Comparison of ENCODE assay signal across 9 cellular contexts in the genomic region with DNA sequence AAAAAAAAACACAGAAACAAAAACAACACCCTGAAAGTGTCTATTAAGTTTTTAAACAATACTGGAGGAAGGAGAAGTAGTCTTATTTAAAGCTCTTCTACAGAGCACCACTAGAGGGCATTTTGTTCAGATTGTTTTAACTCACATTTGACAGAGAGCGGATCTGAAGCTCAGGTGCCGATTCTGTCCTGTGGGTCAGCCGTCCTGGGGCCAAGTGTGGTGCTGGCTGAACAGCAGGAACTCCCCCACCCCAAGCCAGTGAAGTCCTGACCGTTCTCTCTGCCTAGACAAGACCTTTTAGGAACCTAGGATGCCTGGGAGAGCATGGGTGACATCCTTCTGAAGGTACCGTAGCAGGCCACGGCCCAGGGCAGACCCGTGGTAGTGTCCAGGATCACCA. TPM values are rescaled to one million over a fixed set of nuclear protein-coding genes. Genes with fewer than 3 reads are reported as not detected.
A peak's percentile ranks its signal among the peaks of the same experiment; 100 is the strongest.
DNase-seq lines count a peak whose midpoint lies in the region; ATAC-seq, FAIRE-seq and TF ChIP-seq lines count a peak whose summit lies in the region.
"Had no signal": no experiment of that assay in that cellular context is flagged by ENCODE, and none has a peak within 500 bp of the region (broad histone marks: within the 10 kb centered on the region; RNA-seq: fewer than 3 reads in every experiment).

No MANE protein-coding gene starts in this region.

- TF ChIP-seq CTCF in BE2C (IDR thresholded peaks at IDR 0.05; ENCODE audit: low read depth, low read length) (peak; percentile 62), brain microvascular endothelial cell (IDR thresholded peaks at IDR 0.05; ENCODE audit: low read depth, low read length, missing control alignments) (peak; percentile 61), right lobe of liver (IDR thresholded peaks at IDR 0.05) (peak; percentile 38 to 61 (median 54))

- H3K9me3 ChIP-seq in BE2C (no peaks in the 10 kb centered on the region), right lobe of liver (no peaks in the 10 kb centered on the region)

- FAIRE-seq in GM12892 (lab: Jason Lieb, UNC): peak; percentile 36

- WGBS in right lobe of liver (ENCODE audit: insufficient coverage, low coverage, low lambda C conversion rate, missing lambda C conversion rate): 14% methylated on average over 3 of the region's 7 CpGs

- intact Hi-C loops in right lobe of liver (cut with DNase I): no loop called here

- peaks cover 49% of the 10 kb centered on the region for H3K36me3 ChIP-seq in BE2C
- peaks cover 40% of the 10 kb centered on the region for H3K36me3 ChIP-seq in brain microvascular endothelial cell (replicated peaks)
- H3K36me3 ChIP-seq in right lobe of liver: peaks cover 3 to 36% (median 12%) of the 10 kb centered on the region in 4 donors

- DNase-seq in BE2C (no peak), GM12892 (ENCODE audit: insufficient read length) (no peak), NCI-H526 treated with DMSO at 0.1 percent for 48 hours (lab: John Stamatoyannopoulos, UW) (peak; percentile 21), brain microvascular endothelial cell (no peak), right lobe of liver (peak in 1 of 3 donors; percentile 35), substantia nigra (lab: John Stamatoyannopoulos, UW) (no peak)
- DNase-seq in stimulated activated naive CD8-positive, alpha-beta T cell treated with anti-CD3 and anti-CD28 coated beads, Interleukin-15, Interleukin-2, amounts not matched to agents 100 U/mL and 50 U/mL, for 24 hours: no peak

- no peak for TF ChIP-seq POLR2A in GM12892 (IDR thresholded peaks at IDR 0.05; ENCODE audit: low read depth, low read length)
- no peak for TF ChIP-seq POLR2A in right lobe of liver (IDR thresholded peaks at IDR 0.05)

- in situ Hi-C loops in brain microvascular endothelial cell (cut with HindIII; ENCODE audit: low pct_ligation_motif_present, low sequenced_read_pairs): no loop called here

- no peak overlapping the region for H3K4me3 ChIP-seq in BE2C (ENCODE audit: low read depth, low read length)
- no peak overlapping the region for H3K4me3 ChIP-seq in brain microvascular endothelial cell (ENCODE audit: low read depth, low read length)
- H3K4me3 ChIP-seq in right lobe of liver: no peak overlapping the region
- H3K4me3 ChIP-seq: tibial artery had no signal

- H3K27ac ChIP-seq in brain microvascular endothelial cell (no peak overlapping the region), right lobe of liver (no peak overlapping the region), substantia nigra (ENCODE audit: low read depth, low read length, poor library complexity, severe bottlenecking) (no peak overlapping the region)
- H3K27ac ChIP-seq: tibial artery had no signal

- peak; percentile 19 to 45 (median 42) for ATAC-seq in right lobe of liver
- no peak for ATAC-seq in GM21786 (IDR thresholded peaks at IDR 0.05; ENCODE audit: unreplicated experiment)
- ATAC-seq in stimulated activated naive CD8-positive, alpha-beta T cell treated with anti-CD3 and anti-CD28 coated beads, Interleukin-15, Interleukin-2, amounts not matched to agents 100 U/mL and 50 U/mL, for 24 hours: no peak

- peaks cover 2% of the 10 kb centered on the region; the same call in 1 of the 2 replicates for H3K4me1 ChIP-seq in BE2C
- peaks cover 0 to 13% (median 6%) of the 10 kb centered on the region in 4 donors for H3K4me1 ChIP-seq in right lobe of liver

- H3K27me3 ChIP-seq in BE2C: no peaks in the 10 kb centered on the region
- no peaks in the 10 kb centered on the region for H3K27me3 ChIP-seq in brain microvascular endothelial cell (replicated peaks)
- no peaks in the 10 kb centered on the region for H3K27me3 ChIP-seq in right lobe of liver
- H3K27me3 ChIP-seq: tibial artery had no signal

RNA-seq across cellular contexts. Expression of gene EXOC3, which starts 3.9 kb away (rescaled TPM):
- polyA plus RNA-seq in BE2C (2012; ENCODE audit: insufficient read depth, insufficient read length, low read depth): 111 TPM
- polyA plus RNA-seq in GM12892 (2012; ENCODE audit: missing spikeins): 27.5 TPM
- 10 to 100 TPM; 14.6 to 24.3 (median 20.0) TPM for total RNA-seq in right lobe of liver

Comparison
In these comparisons a context has a peak if more than half of its experiments do, and no peak if none do; other contexts are left out.
1. ATAC-seq: peak in right lobe of liver (4 of 4); none in GM21786 (single experiment) and stimulated activated naive CD8-positive, alpha-beta T cell treated with anti-CD3 and anti-CD28 coated beads, Interleukin-15, Interleukin-2, amounts not matched to agents 100 U/mL and 50 U/mL, for 24 hours (single experiment).
2. Peak in every context shown above with its lines, with median percentiles within 50 percentile points of each other: CTCF ChIP-seq.